ENCODE assay signal across 7 cellular contexts in genomic region chr12:47758584-47758833, GRCh38. TPM values are rescaled to one million over a fixed set of nuclear protein-coding genes. Genes with fewer than 3 reads are reported as not detected.
DNase-seq lines count a peak whose midpoint lies in the region; ATAC-seq and TF ChIP-seq lines count a peak whose summit lies in the region.

No MANE protein-coding gene starts in this region.

- H3K4me1 ChIP-seq in HUES64 (ENCODE audit: insufficient read depth, low read length) = peaks cover 18% of the 10 kb centered on the region
- peaks cover 20% of the 10 kb centered on the region for H3K4me1 ChIP-seq in adipocyte (ENCODE audit: control insufficient read depth, insufficient read depth, low read length)
- peaks cover 46 to 66% (median 62%) of the 10 kb centered on the region in 4 donors for H3K4me1 ChIP-seq in stomach

- no peak overlapping the region for H3K27ac ChIP-seq in HUES64 (ENCODE audit: low read depth, low read length)
- H3K27ac ChIP-seq in stomach = peak overlapping the region; percentile 86 to 88 (median 88)

- TF ChIP-seq EP300 in stomach (IDR thresholded peaks at IDR 0.05) = no peak

- H3K4me3 ChIP-seq in HUES64 (ENCODE audit: low read length) = peak overlapping the region; percentile 57
- H3K4me3 ChIP-seq in adipocyte (ENCODE audit: low read length) = peak overlapping the region; percentile 83
- H3K4me3 ChIP-seq in kidney epithelial cell (ENCODE audit: low read depth, low read length) = peak overlapping the region; percentile 42
- peak overlapping the region; percentile 57 to 75 (median 60) for H3K4me3 ChIP-seq in stomach

- ATAC-seq in HG03565 (IDR thresholded peaks at IDR 0.05; ENCODE audit: unreplicated experiment) = no peak

- H3K9ac ChIP-seq in HUES64 (ENCODE audit: low read depth, low read length) = peak overlapping the region; percentile 29; the same call in 1 of the 2 replicates
- peak overlapping the region; percentile 86 for H3K9ac ChIP-seq in adipocyte (ENCODE audit: low read length)

- DNase-seq in adipocyte (ENCODE audit: low read depth) = no peak
- no peak for DNase-seq in kidney epithelial cell (ENCODE audit: low read depth)
- no peak for DNase-seq in stomach
- DNase-seq in 8988T = no peak
- DNase-seq in NCI-H2196 treated with DMSO at 0.1 percent for 48 hours (lab: John Stamatoyannopoulos, UW; ENCODE audit: unreplicated experiment) = no peak

- intact Hi-C loops in stomach (cut with DNase I; ENCODE audit: low total_unique reads) = no loop called here

- no peaks in the 10 kb centered on the region for H3K36me3 ChIP-seq in HUES64 (ENCODE audit: insufficient read depth, low read length)
- no peaks in the 10 kb centered on the region for H3K36me3 ChIP-seq in adipocyte (ENCODE audit: control insufficient read depth, insufficient read depth, low read length, severe bottlenecking)
- no peaks in the 10 kb centered on the region for H3K36me3 ChIP-seq in kidney epithelial cell (ENCODE audit: control insufficient read depth, insufficient read depth, low read length)
- no peaks in the 10 kb centered on the region for H3K36me3 ChIP-seq in stomach

- TF ChIP-seq CTCF in kidney epithelial cell (IDR thresholded peaks at IDR 0.05; ENCODE audit: insufficient read depth, low read length, poor library complexity, severe bottlenecking) = no peak
- TF ChIP-seq CTCF in stomach (IDR thresholded peaks at IDR 0.05) = no peak

- 5% methylated on average over 10 of the region's 10 CpGs for WGBS in HUES64
- WGBS in stomach, 5 donors = 3 to 10% (median 7%) methylated on average over 4 to 10 of the region's 10 CpGs

- H3K9me3 ChIP-seq in HUES64 (ENCODE audit: insufficient read depth, low read depth, low read length) (no peaks in the 10 kb centered on the region), adipocyte (ENCODE audit: control insufficient read depth, low read length) (no peaks in the 10 kb centered on the region), stomach (no peaks in the 10 kb centered on the region)

- 0 out of 2 replicates have a peak, but pooled peaks cover 4% of the 10 kb centered on the region for H3K27me3 ChIP-seq in HUES64 (ENCODE audit: insufficient read depth, low read length)
- no peaks in the 10 kb centered on the region for H3K27me3 ChIP-seq in adipocyte (replicated peaks; ENCODE audit: control insufficient read depth, insufficient read depth, low read length)
- H3K27me3 ChIP-seq in kidney epithelial cell (ENCODE audit: control insufficient read depth, insufficient read depth, low read length) = no peaks in the 10 kb centered on the region
- H3K27me3 ChIP-seq in stomach = no peaks in the 10 kb centered on the region

- TF ChIP-seq POLR2A in stomach (IDR thresholded peaks at IDR 0.05) = no peak

RNA-seq across cellular contexts. Expression of gene RAPGEF3, which starts 0.2 kb away (rescaled TPM):
- polyA plus RNA-seq in HUES64 (2013, experiment 1 of 2) = 3.1 TPM
- polyA plus RNA-seq in HUES64 (2013, experiment 2 of 2) = 4.4 TPM
- total RNA-seq in kidney epithelial cell = 8.7 and 14.3 TPM in 2 replicates
- 100 to 1,000 TPM in 1 of 5 donors, 10 to 100 TPM in 4; 15.9 to 114 (median 25.0) TPM for total RNA-seq in stomach
- 10 to 100 TPM; 21.2 to 33.1 (median 22.9) TPM for polyA plus RNA-seq in stomach

RNA-seq across cellular contexts. Expression of gene SLC48A1, which starts 14.5 kb away (rescaled TPM):
- 4.9 TPM for polyA plus RNA-seq in HUES64 (2013, experiment 1 of 2)
- 9.6 TPM for polyA plus RNA-seq in HUES64 (2013, experiment 2 of 2)
- total RNA-seq in kidney epithelial cell = 18.5 and 26.5 TPM in 2 replicates
- 10 to 100 TPM in 3 of 5 donors, 1 to 10 TPM in 2; 2.3 to 29.0 (median 18.1) TPM for total RNA-seq in stomach
- 10 to 100 TPM in 1 of 3 donors, 1 to 10 TPM in 2; 6.3 to 18.2 (median 9.4) TPM for polyA plus RNA-seq in stomach

RNA-seq across cellular contexts. Expression of gene ENDOU, which starts 33.2 kb away (rescaled TPM):
- polyA plus RNA-seq in HUES64 (2013, experiment 1 of 2) = not detected
- not detected for polyA plus RNA-seq in HUES64 (2013, experiment 2 of 2)
- total RNA-seq in kidney epithelial cell (not detected in 2 replicates), stomach (1 to 10 TPM in 1 of 5 donors, not detected in 4; 1.8 TPM)
- polyA plus RNA-seq in stomach = 1 to 10 TPM in 1 of 3 donors, not detected in 2; 7.6 TPM

RNA-seq across cellular contexts. Expression of gene RPAP3, which starts 52.7 kb away (rescaled TPM):
- polyA plus RNA-seq in HUES64 (2013, experiment 1 of 2) = 40.2 TPM
- polyA plus RNA-seq in HUES64 (2013, experiment 2 of 2) = 42.5 TPM
- total RNA-seq in kidney epithelial cell (15.7 and 27.7 TPM in 2 replicates), stomach (10 to 100 TPM in 4 of 5 donors, 1 to 10 TPM in 1; 3.5 to 47.4 (median 17.3) TPM)
- polyA plus RNA-seq in stomach = 10 to 100 TPM in 1 of 3 donors, 1 to 10 TPM in 2; 7.9 to 10.8 (median 8.5) TPM
